In genomic region chr4:6885953-6886557, GRCh38 we compare ENCODE assay signal across 8 cellular contexts.
A peak's percentile ranks its signal among the peaks of the same experiment; 100 is the strongest.
DNase-seq lines count a peak whose midpoint lies in the region; ATAC-seq and FAIRE-seq lines count a peak whose summit lies in the region.

No MANE protein-coding gene starts in this region.

- DNase-seq in AG08396 (ENCODE audit: low spot score): peak; percentile 76
- DNase-seq in GM18507 (ENCODE audit: extremely low spot score, insufficient read length, low read depth): no peak
- peak; percentile 10 for DNase-seq in NCI-H2171 (lab: John Stamatoyannopoulos, UW)
- peak; percentile 81 for DNase-seq in astrocyte of the hippocampus (ENCODE audit: low read depth, low spot score)
- peak; percentile 65 for DNase-seq in iris pigment epithelial cell (ENCODE audit: low read depth)
- DNase-seq in stimulated activated CD8-positive, alpha-beta memory T cell treated with anti-CD3 and anti-CD28 coated beads, Interleukin-4, amount 100 ng/mL, for 48 hours: peak; percentile 25
- DNase-seq in KG1 (lab: John Stamatoyannopoulos, UW): no peak

- FAIRE-seq in GM18507 (lab: Jason Lieb, UNC): peak; percentile 79

- no peak for ATAC-seq in HG03565 (IDR thresholded peaks at IDR 0.05; ENCODE audit: unreplicated experiment)

Comparison
In these comparisons a context has a peak if more than half of its experiments do, and no peak if none do; other contexts are left out.
1. DNase-seq: peak in AG08396 (single experiment), NCI-H2171 (single experiment), astrocyte of the hippocampus (single experiment), iris pigment epithelial cell (single experiment) and stimulated activated CD8-positive, alpha-beta memory T cell treated with anti-CD3 and anti-CD28 coated beads, Interleukin-4, amount 100 ng/mL, for 48 hours (single experiment); none in GM18507 (single experiment) and KG1 (single experiment).